Comparison of ENCODE assay signal across 14 cellular contexts in the genomic region with DNA sequence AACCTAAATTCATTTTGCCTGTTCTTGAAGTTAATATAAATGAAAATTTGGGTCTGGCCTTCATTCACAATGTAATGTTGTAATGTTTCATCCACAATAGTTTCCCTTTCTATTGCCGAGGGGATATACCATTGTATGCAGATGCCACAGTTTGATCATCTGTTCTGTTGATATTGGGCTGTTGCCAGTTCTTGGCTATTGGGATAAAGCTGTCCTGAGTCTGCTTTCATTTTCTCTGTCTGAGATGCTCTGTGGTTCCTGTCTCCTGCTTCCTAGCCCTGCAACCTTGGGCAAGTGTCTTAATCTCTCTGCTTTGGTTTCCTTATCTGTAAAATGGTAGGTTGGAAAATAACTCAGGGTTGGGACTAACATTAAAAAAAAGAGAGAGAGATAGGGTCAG. TPM values are rescaled to one million over a fixed set of nuclear protein-coding genes. Genes with fewer than 3 reads are reported as not detected.
A peak's percentile ranks its signal among the peaks of the same experiment; 100 is the strongest.
DNase-seq lines count a peak whose midpoint lies in the region; TF ChIP-seq lines count a peak whose summit lies in the region.
"Had no signal": no experiment of that assay in that cellular context is flagged by ENCODE, and none has a peak within 500 bp of the region (broad histone marks: within the 10 kb centered on the region; RNA-seq: fewer than 3 reads in every experiment).

No MANE protein-coding gene starts in this region.

- H2BK12ac ChIP-seq in mesenchymal stem cell (ENCODE audit: low read length in 2 of 2): no peak overlapping the region

- peaks cover 9% of the 10 kb centered on the region for H3K4me1 ChIP-seq in mesenchymal stem cell (ENCODE audit: control insufficient read depth, insufficient read depth, low read depth, low read length)
- H3K4me1 ChIP-seq: parathyroid adenoma, SJCRH30 had no signal

- no peak overlapping the region for H2BK120ac ChIP-seq in mesenchymal stem cell (ENCODE audit: low read depth, low read length)

- H3K27ac Mint-ChIP-seq in type B pancreatic cell: no peak overlapping the region

- no peak overlapping the region for H3K4me2 ChIP-seq in mesenchymal stem cell (ENCODE audit: low read length, poor library complexity, severe bottlenecking)

- H2BK15ac ChIP-seq in mesenchymal stem cell (ENCODE audit: low read depth, poor library complexity, severe bottlenecking): no peak overlapping the region

- no peak overlapping the region for H2BK5ac ChIP-seq in mesenchymal stem cell (ENCODE audit: low read depth, low read length, poor library complexity, severe bottlenecking)

- no peak overlapping the region for H3K4me3 ChIP-seq in cardiac fibroblast (replicated peaks in 1 of 2; ENCODE audit: low read depth in 2 of 2, low read length in 2 of 2)
- no peak overlapping the region for H3K4me3 ChIP-seq in mesenchymal stem cell (ENCODE audit: insufficient read depth in 1 of 2, low read depth in 1 of 2, low read length in 2 of 2)
- H3K4me3 ChIP-seq: SJCRH30, thyroid gland had no signal

- peaks cover 41% of the 10 kb centered on the region for H3K79me1 ChIP-seq in mesenchymal stem cell (replicated peaks; ENCODE audit: low read length, poor library complexity, severe bottlenecking)

- DNase-seq in EH (ENCODE audit: low read depth) (peak; percentile 68), NCI-H226 (peak; percentile 36), cardiac fibroblast (ENCODE audit: low read depth in 2 of 2) (peak; percentile 61 to 88), mesenchymal stem cell (peak; percentile 63), NCI-H2196 (lab: John Stamatoyannopoulos, UW; ENCODE audit: unreplicated experiment) (no peak), substantia nigra (lab: John Stamatoyannopoulos, UW) (no peak), type B pancreatic cell (ENCODE audit: extremely low spot score, unreplicated experiment) (no peak)
- no peak for DNase-seq in stimulated activated CD4-positive, alpha-beta T cell treated with anti-CD3 and anti-CD28 coated beads, Interleukin-4, amount 100 ng/mL, for 4 hours
- DNase-seq: amygdala, islet precursor cell, NCI-H2081 treated with DMSO at 0.1 percent for 48 hours, SJCRH30, thyroid gland had no signal

- H3K9me3 ChIP-seq in mesenchymal stem cell (ENCODE audit: control insufficient read depth, low read length): no peaks in the 10 kb centered on the region
- H3K9me3 ChIP-seq: SJCRH30, thyroid gland had no signal

- no peak overlapping the region for H3K9ac ChIP-seq in mesenchymal stem cell (ENCODE audit: low read length)
- H3K9ac ChIP-seq: parathyroid adenoma had no signal

- H3K27ac ChIP-seq in mesenchymal stem cell (ENCODE audit: low read length, poor library complexity, severe bottlenecking) (peak overlapping the region; percentile 7), substantia nigra (ENCODE audit: low read depth, low read length, poor library complexity, severe bottlenecking) (no peak overlapping the region)
- H3K27ac ChIP-seq: parathyroid adenoma, SJCRH30, thyroid gland had no signal

- H3K27me3 Mint-ChIP-seq in type B pancreatic cell: no peaks in the 10 kb centered on the region

- H3K18ac ChIP-seq in mesenchymal stem cell (ENCODE audit: low read depth in 1 of 2, low read length in 2 of 2): no peak overlapping the region

- peaks cover 45% of the 10 kb centered on the region for H3K36me3 Mint-ChIP-seq in type B pancreatic cell

- H3K9me3 Mint-ChIP-seq in type B pancreatic cell: peaks cover 6% of the 10 kb centered on the region

- TF ChIP-seq CTCF in cardiac fibroblast (IDR thresholded peaks at IDR 0.05; ENCODE audit: low read depth, low read length): no peak
- no peak for TF ChIP-seq CTCF in type B pancreatic cell (conservative IDR thresholded peaks at IDR 0.05)

- no peak overlapping the region for H3K23ac ChIP-seq in mesenchymal stem cell (ENCODE audit: low read length in 2 of 2)

- H3K27me3 ChIP-seq in mesenchymal stem cell (ENCODE audit: control insufficient read depth in 1 of 2, insufficient read depth in 1 of 2, low read length in 2 of 2): no peaks in the 10 kb centered on the region
- H3K27me3 ChIP-seq: SJCRH30, thyroid gland had no signal

- no peak overlapping the region for H4K8ac ChIP-seq in mesenchymal stem cell (ENCODE audit: low read length)

- no peak overlapping the region for H4K91ac ChIP-seq in mesenchymal stem cell (ENCODE audit: low read length)

- no peak overlapping the region for H3K4me3 Mint-ChIP-seq in type B pancreatic cell

- H3K4ac ChIP-seq in mesenchymal stem cell (ENCODE audit: low read depth in 1 of 2, low read length in 2 of 2): no peak overlapping the region

- 79% methylated on average over 1 of the region's 1 CpG for WGBS in mesenchymal stem cell

- H2AK5ac ChIP-seq in mesenchymal stem cell (ENCODE audit: low read length, severe bottlenecking): no peak overlapping the region

- H3K36me3 ChIP-seq in mesenchymal stem cell (ENCODE audit: control insufficient read depth in 1 of 2, insufficient read depth in 2 of 2, low read depth in 1 of 2, low read length in 2 of 2): peaks cover 12 to 28% of the 10 kb centered on the region in 2 experiments

- H2AFZ ChIP-seq in mesenchymal stem cell (ENCODE audit: low read depth, low read length): no peak overlapping the region
- H2AFZ ChIP-seq: parathyroid adenoma had no signal

- H3K4me1 Mint-ChIP-seq in type B pancreatic cell (ENCODE audit: unreplicated experiment): peaks cover 7% of the 10 kb centered on the region

- H3K14ac ChIP-seq in mesenchymal stem cell (ENCODE audit: low read length in 2 of 2): no peak overlapping the region

RNA-seq across cellular contexts. Expression of gene B3GNT2, which starts 25.2 kb away (rescaled TPM):
- polyA plus RNA-seq in mesenchymal stem cell (2013, experiment 1 of 2): 22.1 TPM
- polyA plus RNA-seq in mesenchymal stem cell (2013, experiment 2 of 2): 24.1 TPM
- 23.5 and 56.0 TPM in 2 replicates for total RNA-seq in type B pancreatic cell (ENCODE audit: low replicate concordance)

Comparison
In these comparisons a context has a peak if more than half of its experiments do, and no peak if none do; other contexts are left out.
1. DNase-seq: peak in EH (single experiment), NCI-H226 (single experiment), cardiac fibroblast (2 of 2) and mesenchymal stem cell (single experiment); none in NCI-H2196 (single experiment), substantia nigra (0 of 49), type B pancreatic cell (single experiment) and stimulated activated CD4-positive, alpha-beta T cell treated with anti-CD3 and anti-CD28 coated beads, Interleukin-4, amount 100 ng/mL, for 4 hours (0 of 2).